In genomic region chr6:118401325-118401998, GRCh38 we compare ENCODE assay signal across 25 cellular contexts.
DNase-seq lines count a peak whose midpoint lies in the region; ATAC-seq and TF ChIP-seq lines count a peak whose summit lies in the region.
"Had no signal": no experiment of that assay in that cellular context is flagged by ENCODE, and none has a peak within 500 bp of the region (broad histone marks: within the 10 kb centered on the region; RNA-seq: fewer than 3 reads in every experiment).

No MANE protein-coding gene starts in this region.

- no peaks in the 10 kb centered on the region for H3K27me3 ChIP-seq in smooth muscle cell (ENCODE audit: low read depth)
- H3K27me3 ChIP-seq: testis had no signal

- H3K4me3 ChIP-seq in smooth muscle cell, result no peak overlapping the region
- H3K4me3 ChIP-seq: SK-N-MC, testis had no signal

- no peak overlapping the region for H3K27ac ChIP-seq in smooth muscle cell (ENCODE audit: low read depth)
- H3K27ac ChIP-seq: epithelial cell of prostate, SK-N-MC, testis had no signal

- ATAC-seq in left ventricle myocardium superior (peak; percentile 36), Right ventricle myocardium inferior (no peak), GM18873 (IDR thresholded peaks at IDR 0.05; ENCODE audit: low FRiP score, unreplicated experiment) (no peak)
- ATAC-seq: activated CD8-positive, alpha-beta memory T cell treated with anti-CD3 and anti-CD28 coated beads, Interleukin-2, amount 10 ng/mL, durations not matched to agents 7 days and 5 days; activated T-cell treated with anti-CD3 and anti-CD28 coated beads, Interleukin-2, amount 50 U/mL, for 72 hours; left lobe of liver; stimulated activated naive CD8-positive, alpha-beta T cell treated with anti-CD3 and anti-CD28 coated beads, Interleukin-15, Interleukin-2, amounts not matched to agents 100 U/mL and 50 U/mL, for 24 hours had no signal

- H4K20me1 ChIP-seq in smooth muscle cell (ENCODE audit: low read depth), result no peaks in the 10 kb centered on the region

- H2AFZ ChIP-seq in smooth muscle cell (ENCODE audit: low read depth), result no peak overlapping the region

- no peak overlapping the region for H3K27ac Mint-ChIP-seq in T-helper 2 cell treated with Interferon-gamma antibody and Interleukin-4, amounts not matched to agents 5 μg/mL and 100 μg/mL, for 36 hours
- H3K27ac Mint-ChIP-seq: activated B cell treated with CpG ODN at 0.5 μM for 24 hours; activated CD8-positive, alpha-beta memory T cell treated with anti-CD3 and anti-CD28 coated beads, Interleukin-2, amount 10 ng/mL, durations not matched to agents 7 days and 5 days; activated T-cell treated with anti-CD3 and anti-CD28 coated beads, Interleukin-2, amount 50 U/mL, for 72 hours; CD4-positive, alpha-beta memory T cell had no signal

- H3K4me2 ChIP-seq in smooth muscle cell, result no peak overlapping the region

- no peaks in the 10 kb centered on the region for H3K27me3 Mint-ChIP-seq in T-helper 2 cell treated with Interferon-gamma antibody and Interleukin-4, amounts not matched to agents 5 μg/mL and 100 μg/mL, for 36 hours (ENCODE audit: low read depth)
- H3K27me3 Mint-ChIP-seq: activated B cell treated with CpG ODN at 0.5 μM for 24 hours; activated CD8-positive, alpha-beta memory T cell treated with anti-CD3 and anti-CD28 coated beads, Interleukin-2, amount 10 ng/mL, durations not matched to agents 7 days and 5 days; CD4-positive, alpha-beta memory T cell had no signal

- WGBS in smooth muscle cell (ENCODE audit: low lambda C conversion rate), result 92% methylated on average over 3 of the region's 3 CpGs

- no peak for DNase-seq in left ventricle myocardium superior
- no peak for DNase-seq in Right ventricle myocardium inferior (ENCODE audit: missing footprints)
- peak; percentile 39 for DNase-seq in NCI-H2196 treated with DMSO at 0.1 percent for 48 hours (lab: John Stamatoyannopoulos, UW; ENCODE audit: unreplicated experiment)
- peak; percentile 31 for DNase-seq in fibroblast of peridontal ligament (ENCODE audit: extremely low read depth)
- DNase-seq in T-helper 2 cell treated with Interferon-gamma antibody and Interleukin-4, amounts not matched to agents 5 μg/mL and 100 μg/mL, for 36 hours (ENCODE audit: low spot score), result no peak
- no peak for DNase-seq in smooth muscle cell (lab: John Stamatoyannopoulos, UW; ENCODE audit: unreplicated experiment)
- DNase-seq: activated B cell treated with CpG ODN at 0.5 μM for 24 hours; activated CD4-positive, alpha-beta T cell treated with anti-CD3 and anti-CD28 coated beads, Interleukin-2, amount 50 U/mL, for 1 hour; activated CD8-positive, alpha-beta memory T cell treated with anti-CD3 and anti-CD28 coated beads, Interleukin-2, amount 10 ng/mL, durations not matched to agents 7 days and 5 days; activated T-cell treated with anti-CD3 and anti-CD28 coated beads, Interleukin-2, amount 50 U/mL, for 72 hours; CD4-positive, alpha-beta memory T cell; central memory CD4-positive, alpha-beta T cell; cortex of kidney; effector memory CD4-positive, alpha-beta T cell; MM.1S; NCI-H226; NK-92 treated with Interleukin-12 subunit alpha and Interleukin-12 subunit beta, amount 100 ng/mL, for 24 hours; stimulated activated CD4-positive, alpha-beta T cell treated with anti-CD3 and anti-CD28 coated beads, Interleukin-1b, Interleukin-23, amount 100 ng/mL, for 48 hours; stimulated activated naive CD8-positive, alpha-beta T cell treated with anti-CD3 and anti-CD28 coated beads, Interleukin-15, Interleukin-2, amounts not matched to agents 100 U/mL and 50 U/mL, for 24 hours; T-helper 1 cell; testis had no signal

- peaks cover 8% of the 10 kb centered on the region for H3K4me1 ChIP-seq in smooth muscle cell (ENCODE audit: low read depth)
- H3K4me1 ChIP-seq: testis had no signal

- H3K4me1 Mint-ChIP-seq in T-helper 2 cell treated with Interferon-gamma antibody and Interleukin-4, amounts not matched to agents 5 μg/mL and 100 μg/mL, for 36 hours (ENCODE audit: low read depth), result no peaks in the 10 kb centered on the region
- H3K4me1 Mint-ChIP-seq: activated B cell treated with CpG ODN at 0.5 μM for 24 hours; activated CD8-positive, alpha-beta memory T cell treated with anti-CD3 and anti-CD28 coated beads, Interleukin-2, amount 10 ng/mL, durations not matched to agents 7 days and 5 days; CD4-positive, alpha-beta memory T cell had no signal

- H3K36me3 Mint-ChIP-seq in T-helper 2 cell treated with Interferon-gamma antibody and Interleukin-4, amounts not matched to agents 5 μg/mL and 100 μg/mL, for 36 hours (ENCODE audit: low read depth), result no peaks in the 10 kb centered on the region
- H3K36me3 Mint-ChIP-seq: activated CD8-positive, alpha-beta memory T cell treated with anti-CD3 and anti-CD28 coated beads, Interleukin-2, amount 10 ng/mL, durations not matched to agents 7 days and 5 days had no signal

- H3K36me3 ChIP-seq in smooth muscle cell (ENCODE audit: low read depth), result no peaks in the 10 kb centered on the region

- no peaks in the 10 kb centered on the region for H3K9me3 Mint-ChIP-seq in T-helper 2 cell treated with Interferon-gamma antibody and Interleukin-4, amounts not matched to agents 5 μg/mL and 100 μg/mL, for 36 hours
- H3K9me3 Mint-ChIP-seq: activated B cell treated with CpG ODN at 0.5 μM for 24 hours; activated T-cell treated with anti-CD3 and anti-CD28 coated beads, Interleukin-2, amount 50 U/mL, for 72 hours had no signal

- no peaks in the 10 kb centered on the region for H3F3A ChIP-seq in smooth muscle cell (ENCODE audit: low read depth)

- no peaks in the 10 kb centered on the region for H3K9me3 ChIP-seq in smooth muscle cell (replicated peaks; ENCODE audit: low read depth)
- H3K9me3 ChIP-seq: testis had no signal

- no peak overlapping the region for H3K4me3 Mint-ChIP-seq in T-helper 2 cell treated with Interferon-gamma antibody and Interleukin-4, amounts not matched to agents 5 μg/mL and 100 μg/mL, for 36 hours
- H3K4me3 Mint-ChIP-seq: activated B cell treated with CpG ODN at 0.5 μM for 24 hours; activated CD8-positive, alpha-beta memory T cell treated with anti-CD3 and anti-CD28 coated beads, Interleukin-2, amount 10 ng/mL, durations not matched to agents 7 days and 5 days; activated T-cell treated with anti-CD3 and anti-CD28 coated beads, Interleukin-2, amount 50 U/mL, for 72 hours; CD4-positive, alpha-beta memory T cell had no signal

- no peaks in the 10 kb centered on the region for H3K79me2 ChIP-seq in smooth muscle cell (ENCODE audit: low read depth)

- intact Hi-C loops in left ventricle myocardium superior (cut with micrococcal nuclease) (no loop called here), Right ventricle myocardium inferior (cut with DNase I) (no loop called here)

- no peak for TF ChIP-seq CTCF in smooth muscle cell (IDR thresholded peaks at IDR 0.05; ENCODE audit: borderline replicate concordance, insufficient read depth, poor library complexity, severe bottlenecking)

- no peak overlapping the region for H3K9ac ChIP-seq in smooth muscle cell (ENCODE audit: low read depth)

Comparison
In these comparisons a context has a peak if more than half of its experiments do, and no peak if none do; other contexts are left out.
1. DNase-seq: peak in NCI-H2196 treated with DMSO at 0.1 percent for 48 hours (single experiment) and fibroblast of peridontal ligament (single experiment); none in left ventricle myocardium superior (single experiment), Right ventricle myocardium inferior (single experiment), T-helper 2 cell treated with Interferon-gamma antibody and Interleukin-4, amounts not matched to agents 5 μg/mL and 100 μg/mL, for 36 hours (single experiment) and smooth muscle cell (single experiment).